ENCODE assay signal across 2 cellular contexts in genomic region chr5:89377752-89378455, GRCh38.
A peak's percentile ranks its signal among the peaks of the same experiment; 100 is the strongest.
TF ChIP-seq lines count a peak whose summit lies in the region.

No MANE protein-coding gene starts in this region.

TF ChIP-seq in IMR-90, 13 proteins besides CTCF, POLR2A, EP300 and RAD21:
- TF ChIP-seq CEBPB (IDR thresholded peaks at IDR 0.05; ENCODE audit: low read depth, low read length) (no peak), RCOR1 (IDR thresholded peaks at IDR 0.05; ENCODE audit: insufficient replicate concordance, low read length) (no peak), USF2 (IDR thresholded peaks at IDR 0.05; ENCODE audit: low read depth, low read length) (no peak), MXI1 (IDR thresholded peaks at IDR 0.05; ENCODE audit: borderline replicate concordance, low read depth, low read length) (no peak), FOS (IDR thresholded peaks at IDR 0.05; ENCODE audit: low read depth, low read length) (no peak), MAZ (IDR thresholded peaks at IDR 0.05; ENCODE audit: borderline replicate concordance, low read depth, low read length) (no peak), ELK1 (IDR thresholded peaks at IDR 0.05; ENCODE audit: borderline replicate concordance, low read depth, low read length) (no peak), NFE2L2 (IDR thresholded peaks at IDR 0.05; ENCODE audit: low read depth, low read length) (no peak), BHLHE40 (IDR thresholded peaks at IDR 0.05; ENCODE audit: low read depth, low read length) (no peak), MAFK (IDR thresholded peaks at IDR 0.05; ENCODE audit: low read depth, low read length) (no peak), CHD1 (IDR thresholded peaks at IDR 0.05; ENCODE audit: low read depth, low read length) (no peak), RFX5 (IDR thresholded peaks at IDR 0.05; ENCODE audit: low read depth, low read length) (no peak), SMC3 (IDR thresholded peaks at IDR 0.05; ENCODE audit: low read depth, low read length) (no peak)

TF ChIP-seq in K562, 482 proteins besides CTCF, POLR2A, EP300 and RAD21:
- TF ChIP-seq TAF7 (tag; IDR thresholded peaks at IDR 0.05) (no peak), TAL1 (IDR thresholded peaks at IDR 0.05) (peak; percentile 25; the same call in 1 of the 2 replicates), CBFA2T3 (IDR thresholded peaks at IDR 0.05) (peak; percentile 49), TEAD4 (IDR thresholded peaks at IDR 0.05; ENCODE audit: low read length) (peak; percentile 78), TEAD4 (CRISPR knock-in tag; IDR thresholded peaks at IDR 0.05; ENCODE audit: borderline replicate concordance) (no peak), CTBP1 (IDR thresholded peaks at IDR 0.05; ENCODE audit: borderline replicate concordance) (peak; percentile 11; the same call in 1 of the 2 replicates), FOXP4 (CRISPR knock-in tag; IDR thresholded peaks at IDR 0.05; ENCODE audit: borderline replicate concordance) (no peak), MTA2 (IDR thresholded peaks at IDR 0.05; ENCODE audit: low read depth) (no peak), POLR3G (IDR thresholded peaks at IDR 0.05; ENCODE audit: extremely low read depth, insufficient read length, insufficient replicate concordance) (no peak), MYC (IDR thresholded peaks at IDR 0.05; ENCODE audit: low read depth, low read length) (no peak), MYC (CRISPR knock-in tag; IDR thresholded peaks at IDR 0.05; ENCODE audit: borderline replicate concordance, low read depth) (no peak), ZC3H8 (IDR thresholded peaks at IDR 0.05) (no peak), ZNF444 (CRISPR knock-in tag; IDR thresholded peaks at IDR 0.05) (no peak), TCF3 (CRISPR knock-in tag; IDR thresholded peaks at IDR 0.05) (peak; percentile 33; the same call in 1 of the 2 replicates), HMGN3 (IDR thresholded peaks at IDR 0.05; ENCODE audit: borderline replicate concordance, extremely low read depth, insufficient read length, low read depth, low read length) (no peak), CBFA2T2 (conservative IDR thresholded peaks at IDR 0.05) (0 out of 2 replicates have a peak, but pooled peaks have one; percentile 5)
